In the genomic region with DNA sequence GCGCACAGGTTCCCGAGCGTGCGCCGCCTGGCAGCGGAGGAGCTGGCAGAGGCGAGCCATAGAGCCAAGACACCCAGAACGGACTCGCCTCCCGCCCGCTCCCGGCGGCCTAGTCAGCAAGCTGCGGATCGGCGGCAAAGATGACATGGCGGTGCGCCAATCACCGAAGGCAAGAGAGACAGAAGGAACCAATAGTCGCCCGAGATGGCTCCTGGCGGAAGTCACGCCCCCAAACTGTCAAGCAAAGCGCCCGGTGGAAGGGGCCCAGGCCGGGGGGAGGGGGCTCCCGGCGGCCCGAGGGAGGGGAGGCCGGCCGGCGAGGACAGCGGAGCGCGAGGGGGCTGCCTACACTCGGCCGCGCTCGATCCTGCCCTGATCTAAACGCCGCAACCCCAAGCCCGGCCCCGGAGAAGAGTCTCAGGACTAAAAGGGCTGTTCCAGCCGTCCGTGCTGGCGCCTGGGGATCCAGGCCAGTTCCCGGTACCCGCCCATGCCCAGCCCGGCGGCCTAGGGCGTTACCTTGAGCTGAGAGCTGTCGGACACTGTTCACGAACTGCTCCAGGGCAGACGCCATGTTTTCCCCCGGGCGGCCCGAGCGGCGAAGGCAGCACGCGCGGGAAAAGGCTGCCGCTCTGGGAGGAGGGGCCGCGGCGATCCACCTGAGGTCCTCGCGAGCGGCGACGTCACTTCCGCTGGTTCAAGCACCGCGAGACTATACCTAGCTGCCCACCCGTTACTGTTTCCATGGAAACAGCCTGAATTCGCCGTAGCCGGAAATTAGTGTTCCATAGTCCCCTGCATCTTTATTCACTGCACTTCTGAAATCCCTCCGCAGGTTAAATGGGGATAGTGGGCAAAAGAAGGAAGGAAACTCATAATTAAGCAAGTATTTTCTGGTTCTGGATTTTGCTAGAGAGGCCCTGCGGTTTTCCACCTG, we compare ENCODE assay signal across 8 cellular contexts. TPM values are rescaled to one million over a fixed set of nuclear protein-coding genes. Genes with fewer than 3 reads are reported as not detected.
DNase-seq lines count a peak whose midpoint lies in the region; ATAC-seq lines count a peak whose summit lies in the region.

Gene COPS3 (minus strand): TSS at position 634 of the 937 bp plus-strand sequence. CDS start 60 bp downstream, at position 574.

- H3K27me3 ChIP-seq in BLaER1 treated with 17β-estradiol and CSF1 and Interleukin-3, amounts not matched to agents 10 nM and 100 nM = no peaks in the 10 kb centered on the region

- H3K27ac ChIP-seq in BLaER1 treated with 17β-estradiol and CSF1 and Interleukin-3, amounts not matched to agents 10 nM and 100 nM = peak within 1 kb of the TSS; percentile 85 to 97 (median 94)

- H3K4me3 ChIP-seq in BLaER1 treated with 17β-estradiol and CSF1 and Interleukin-3, amounts not matched to agents 10 nM and 100 nM = peak within 1 kb of the TSS; percentile 66 to 94 (median 82)

- no peaks in the 10 kb centered on the region for H3K9me3 ChIP-seq in BLaER1 treated with 17β-estradiol and CSF1 and Interleukin-3, amounts not matched to agents 10 nM and 100 nM (replicated peaks in 1 of 11)

- DNase-seq in NCI-H748 (lab: John Stamatoyannopoulos, UW; ENCODE audit: unreplicated experiment) (peak; percentile 100), dedifferentiated amniotic fluid mesenchymal stem cell (ENCODE audit: extremely low spot score) (peak; percentile 98), left lobe of liver (ENCODE audit: low spot score) (peak; percentile 99)
- peak; percentile 95 for DNase-seq in activated CD4-positive, alpha-beta T cell treated with anti-CD3 and anti-CD28 coated beads, Interleukin-2, amount 50 U/mL, for 1 hour
- peak; percentile 96 for DNase-seq in stimulated activated CD4-positive, alpha-beta T cell treated with anti-CD3 and anti-CD28 coated beads, Interleukin-2, amount 100 ng/mL, for 4 hours (ENCODE audit: low read depth)

- peak within 1 kb of the TSS; percentile 82 to 98 (median 95) for H3K4me2 ChIP-seq in BLaER1 treated with 17β-estradiol and CSF1 and Interleukin-3, amounts not matched to agents 10 nM and 100 nM

- H4K20me1 ChIP-seq in BLaER1 treated with 17β-estradiol and CSF1 and Interleukin-3, amounts not matched to agents 10 nM and 100 nM = peaks cover 43 to 46% (median 45%) of the 10 kb centered on the region in 11 experiments; a peak in 21 of 22 replicates

- peaks cover 34 to 69% (median 54%) of the 10 kb centered on the region in 10 experiments for H3K4me1 ChIP-seq in BLaER1 treated with 17β-estradiol and CSF1 and Interleukin-3, amounts not matched to agents 10 nM and 100 nM

- ATAC-seq in GM19351 (IDR thresholded peaks at IDR 0.05; ENCODE audit: unreplicated experiment) (peak; percentile 87), HG03521 (IDR thresholded peaks at IDR 0.05; ENCODE audit: unreplicated experiment) (peak; percentile 81), left lobe of liver (peak; percentile 95)

- H3K9ac ChIP-seq in BLaER1 treated with 17β-estradiol and CSF1 and Interleukin-3, amounts not matched to agents 10 nM and 100 nM = peak within 1 kb of the TSS; percentile 90 to 97 (median 95)

- peaks cover 0 to 37% (median 24%) of the 10 kb centered on the region in 11 experiments; a peak in 14 of 22 replicates for H3K36me3 ChIP-seq in BLaER1 treated with 17β-estradiol and CSF1 and Interleukin-3, amounts not matched to agents 10 nM and 100 nM

RNA-seq across cellular contexts. Expression of gene COPS3, which starts in this region (rescaled TPM):
- total RNA-seq in left lobe of liver = 20.3 TPM

Comparison
In these comparisons a context has a peak if more than half of its experiments do, and no peak if none do; other contexts are left out.
1. Peak in every context shown above with its lines: DNase-seq, ATAC-seq, H3K4me3 ChIP-seq and H3K27ac ChIP-seq.